10 cellular contexts compared by ENCODE assay signal in the genomic region with DNA sequence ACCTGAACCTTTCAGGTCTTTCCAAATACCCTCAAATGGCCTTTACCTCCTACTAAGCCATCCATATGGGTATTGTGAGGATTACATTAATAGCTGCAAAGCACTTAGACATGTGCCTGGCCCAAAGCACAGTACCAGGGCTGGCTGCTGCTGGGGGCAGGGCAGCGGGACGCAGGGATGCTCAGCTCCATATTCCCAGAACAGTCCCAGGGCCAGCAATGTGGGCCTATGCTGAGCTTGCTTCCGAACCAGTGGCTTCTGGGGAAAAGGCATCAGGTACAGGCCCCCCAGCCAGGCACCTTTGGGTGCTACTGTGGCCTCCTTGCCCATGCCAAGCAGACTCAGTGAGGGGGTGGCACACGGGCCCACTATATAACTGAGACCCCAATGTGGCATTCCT. TPM values are rescaled to one million over a fixed set of nuclear protein-coding genes. Genes with fewer than 3 reads are reported as not detected.
A peak's percentile ranks its signal among the peaks of the same experiment; 100 is the strongest.
DNase-seq lines count a peak whose midpoint lies in the region; ATAC-seq and TF ChIP-seq lines count a peak whose summit lies in the region.
"Had no signal": no experiment of that assay in that cellular context is flagged by ENCODE, and none has a peak within 500 bp of the region (broad histone marks: within the 10 kb centered on the region; RNA-seq: fewer than 3 reads in every experiment).

No MANE protein-coding gene starts in this region.

- H3K27me3 ChIP-seq in skeletal muscle tissue (ENCODE audit: control insufficient read depth in 3 of 3, insufficient read depth in 3 of 3, low read length in 3 of 3): peaks cover 0 to 2% (median 0%) of the 10 kb centered on the region in 3 donors

- POLR2A ChIA-PET in RWPE1 (lab: Yijun Ruan, JAX; ENCODE audit: low non-redundant PET): no interaction called here

- no peak for ATAC-seq in HG03159 (IDR thresholded peaks at IDR 0.05; ENCODE audit: unreplicated experiment)
- ATAC-seq: stimulated activated memory B cell treated with anti-CD40 and anti-IgM and Interleukin-4, amounts not matched to agents 10 μg/mL and 1 μg/mL and 100 μg/mL, for 72 hours had no signal

- DNase-seq in EH (ENCODE audit: low read depth): peak; percentile 6
- no peak for DNase-seq in RWPE1 (ENCODE audit: low spot score)
- DNase-seq in epithelial cell of prostate (ENCODE audit: low read depth, low spot score): no peak
- DNase-seq in H4 (ENCODE audit: low spot score): no peak
- no peak for DNase-seq in GDM1 (lab: John Stamatoyannopoulos, UW)
- DNase-seq: Calu3, NCI-H2227 treated with DMSO at 0.1 percent for 48 hours had no signal

- CTCF ChIA-PET in RWPE1 (lab: Yijun Ruan, JAX): no interaction called here

- H3K4me3 ChIP-seq in skeletal muscle tissue (ENCODE audit: low read length in 3 of 3): no peak overlapping the region

- H3K9me3 ChIP-seq in skeletal muscle tissue (ENCODE audit: control insufficient read depth in 3 of 3, low read length in 3 of 3): no peaks in the 10 kb centered on the region

- peaks cover 50 to 61% (median 50%) of the 10 kb centered on the region in 3 donors for H3K4me1 ChIP-seq in skeletal muscle tissue (ENCODE audit: control insufficient read depth in 3 of 3, insufficient read depth in 3 of 3, low read length in 3 of 3)

- H3K36me3 ChIP-seq in skeletal muscle tissue (ENCODE audit: control insufficient read depth in 3 of 3, insufficient read depth in 3 of 3, low read length in 3 of 3): peaks cover 0 to under 1% (median 0%) of the 10 kb centered on the region in 3 donors

- H3K9ac ChIP-seq in skeletal muscle tissue (ENCODE audit: low read depth in 1 of 3, low read length in 3 of 3): no peak overlapping the region

- peak overlapping the region; percentile 62 for H3K27ac ChIP-seq in RWPE1
- H3K27ac ChIP-seq in epithelial cell of prostate: peak overlapping the region; percentile 99
- H3K27ac ChIP-seq in skeletal muscle tissue (ENCODE audit: low read depth, low read length): peak overlapping the region; percentile 61

- TF ChIP-seq CTCF in RWPE1 (conservative IDR thresholded peaks at IDR 0.05; ENCODE audit: low read depth): no peak

RNA-seq across cellular contexts. Expression of gene ACTN1, which starts 10.4 kb away (rescaled TPM):
- total RNA-seq in skeletal muscle tissue: 44.9 TPM
- 102 and 127 TPM in 2 replicates for total RNA-seq in H4 (2014; rRNA removed; shearing (Covaris generic))
